In the genomic region with DNA sequence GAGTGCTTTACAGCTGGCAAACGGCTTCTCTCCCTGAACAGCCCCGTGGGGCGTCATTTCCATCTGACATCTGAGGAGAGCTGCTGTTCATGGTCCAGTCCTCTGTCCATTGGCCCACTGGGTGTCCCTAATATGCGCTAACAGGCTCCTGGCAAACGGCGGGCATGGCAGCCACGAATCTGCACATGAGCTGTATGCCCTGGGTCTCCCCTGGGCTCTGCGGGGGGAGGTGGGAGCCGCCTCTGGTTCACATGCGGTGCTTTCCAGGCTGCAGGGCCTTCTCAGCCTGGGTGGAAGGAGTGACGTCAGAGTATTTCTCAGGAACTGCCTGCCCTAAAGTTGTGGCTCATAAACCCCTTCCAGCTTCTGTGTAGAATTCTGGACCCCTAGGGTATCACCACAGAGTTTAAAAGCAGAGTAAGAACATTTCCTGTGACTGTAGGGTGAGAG, we compare ENCODE assay signal across 8 cellular contexts.
DNase-seq lines count a peak whose midpoint lies in the region; ATAC-seq and TF ChIP-seq lines count a peak whose summit lies in the region.

No MANE protein-coding gene starts in this region.

- peak overlapping the region; percentile 15; the same call in 1 of the 2 replicates for H3K18ac ChIP-seq in IMR-90 (ENCODE audit: low read depth, low read length)

- peaks cover 0 to 2% (median 0%) of the 10 kb centered on the region in 11 donors for H3K9me3 Mint-ChIP-seq in naive thymus-derived CD4-positive, alpha-beta T cell

- peak overlapping the region; percentile 59 to 91 (median 76) for H3K4me3 Mint-ChIP-seq in naive thymus-derived CD4-positive, alpha-beta T cell

- peak overlapping the region; percentile 24 for H3K4me2 ChIP-seq in IMR-90 (ENCODE audit: low read depth, low read length)

- in situ Hi-C loops in IMR-90 (cut with MboI; ENCODE audit: low sequenced_read_pairs) = no loop called here

- peak overlapping the region; percentile 34 for H2BK5ac ChIP-seq in IMR-90 (ENCODE audit: low read depth, low read length, poor library complexity, severe bottlenecking)

- peak overlapping the region; percentile 86 for H2AK5ac ChIP-seq in IMR-90 (ENCODE audit: low read depth, low read length)

- intact Hi-C loops in IMR-90 (cut with micrococcal nuclease) (no loop called here), ovary (cut with DNase I) (no loop called here)
- intact Hi-C loops in naive thymus-derived CD4-positive, alpha-beta T cell (cut with micrococcal nuclease) = loop anchor here in 1 of 2 donors (1.0 kb wide), 2 partner anchors 8 to 27 kb away; no protein-coding TSS in a partner anchor

- peak overlapping the region; percentile 85 to 98 (median 92) for H3K27ac Mint-ChIP-seq in naive thymus-derived CD4-positive, alpha-beta T cell

- no TSS peak for BruUV-seq in IMR-90 (replicated peaks; lab: Mats Ljungman, UMichigan)

- peaks cover 48% of the 10 kb centered on the region for H3K9me1 ChIP-seq in IMR-90 (ENCODE audit: insufficient read depth, low read length)

- H3K79me1 ChIP-seq in IMR-90 (ENCODE audit: low read depth in 1 of 2, low read length in 2 of 2) = peaks cover 10 to 93% of the 10 kb centered on the region in 2 experiments; a peak in 3 of 4 replicates

- H3K27ac ChIP-seq in IMR-90 (ENCODE audit: insufficient read depth, low read length) (peak overlapping the region; percentile 52), cingulate gyrus (ENCODE audit: low read depth, low read length) (peak overlapping the region; percentile 58), ovary (peak overlapping the region in 1 of 2 donors; percentile 69)
- H3K27ac ChIP-seq in naive thymus-derived CD4-positive, alpha-beta T cell (ENCODE audit: low read depth, low read length) = peak overlapping the region; percentile 76

- no peak for TF ChIP-seq EP300 in ovary (IDR thresholded peaks at IDR 0.05)

- DNase-seq in EL = peak; percentile 82
- DNase-seq in IMR-90 = peak; percentile 91
- peak; percentile 57 for DNase-seq in activated CD4-positive, alpha-beta T cell treated with anti-CD3 and anti-CD28 coated beads for 1 hour
- peak in 5 of 9 donors; percentile 50 to 89 (median 65) for DNase-seq in naive thymus-derived CD4-positive, alpha-beta T cell
- DNase-seq in stimulated activated naive CD8-positive, alpha-beta T cell treated with anti-CD3 and anti-CD28 coated beads, Interleukin-15, Interleukin-2, amounts not matched to agents 100 U/mL and 50 U/mL, for 24 hours = peak; percentile 86
- DNase-seq in ovary = no peak
- DNase-seq in occipital lobe (lab: John Stamatoyannopoulos, UW) = no peak

- H3K36me3 ChIP-seq in IMR-90 (ENCODE audit: control insufficient read depth, insufficient read depth, low read length) (no peaks in the 10 kb centered on the region), ovary (no peaks in the 10 kb centered on the region)
- no peaks in the 10 kb centered on the region for H3K36me3 ChIP-seq in naive thymus-derived CD4-positive, alpha-beta T cell (ENCODE audit: control insufficient read depth in 2 of 3, insufficient read depth in 3 of 3, low read length in 3 of 3)

- H3K27me3 Mint-ChIP-seq in naive thymus-derived CD4-positive, alpha-beta T cell = no peaks in the 10 kb centered on the region

- H3K4me1 Mint-ChIP-seq in naive thymus-derived CD4-positive, alpha-beta T cell = peaks cover 80 to 99% (median 94%) of the 10 kb centered on the region in 7 donors

- H4K91ac ChIP-seq in IMR-90 (ENCODE audit: insufficient read depth, low read depth, low read length) = peak overlapping the region; percentile 6

- peak overlapping the region in 1 of 2 experiments; percentile 40; a peak in 1 of 4 replicates for H4K8ac ChIP-seq in IMR-90 (ENCODE audit: low read depth in 2 of 2, low read length in 2 of 2)

- dilution Hi-C loops in IMR-90 (cut with HindIII; ENCODE audit: low sequenced_read_pairs, unreplicated experiment) = no loop called here

- H3K27me3 ChIP-seq in IMR-90 (ENCODE audit: control insufficient read depth, insufficient read depth, low read length) (no peaks in the 10 kb centered on the region), ovary (no peaks in the 10 kb centered on the region)
- no peaks in the 10 kb centered on the region for H3K27me3 ChIP-seq in naive thymus-derived CD4-positive, alpha-beta T cell (ENCODE audit: control insufficient read depth in 2 of 2, insufficient read depth in 2 of 2, low read length in 2 of 2)

- H3K4me1 ChIP-seq in IMR-90 (ENCODE audit: control insufficient read depth, insufficient read depth, low read length) (peaks cover 67% of the 10 kb centered on the region), ovary (ENCODE audit: insufficient read depth) (peaks cover 23% of the 10 kb centered on the region)
- H3K4me1 ChIP-seq in naive thymus-derived CD4-positive, alpha-beta T cell (ENCODE audit: control insufficient read depth in 2 of 2, insufficient read depth in 2 of 2, low read length in 2 of 2) = peaks cover 91 to 95% of the 10 kb centered on the region in 2 donors

- H2AK9ac ChIP-seq in IMR-90 (replicated peaks; ENCODE audit: low read depth, low read length, poor library complexity) = peak overlapping the region; percentile 51

- no peak overlapping the region for H3K4me3 ChIP-seq in IMR-90 (ENCODE audit: insufficient read depth, low read depth, low read length)
- H3K4me3 ChIP-seq in naive thymus-derived CD4-positive, alpha-beta T cell (ENCODE audit: low read length) = peak overlapping the region; percentile 23
- no peak overlapping the region for H3K4me3 ChIP-seq in ovary

- H2BK20ac ChIP-seq in IMR-90 (ENCODE audit: low read depth, low read length) = no peak overlapping the region; the same call in 1 of the 2 replicates

- TF ChIP-seq POLR2A in IMR-90 (IDR thresholded peaks at IDR 0.05; ENCODE audit: low read depth, low read length) (no peak), ovary (IDR thresholded peaks at IDR 0.05) (no peak)

- H3K9me3 ChIP-seq in IMR-90 (ENCODE audit: control insufficient read depth, insufficient read depth, low read length) (no peaks in the 10 kb centered on the region), ovary (no peaks in the 10 kb centered on the region)
- no peaks in the 10 kb centered on the region for H3K9me3 ChIP-seq in naive thymus-derived CD4-positive, alpha-beta T cell (ENCODE audit: control insufficient read depth in 2 of 3, low read length in 3 of 3)

- H4K5ac ChIP-seq in IMR-90 (ENCODE audit: low read depth, low read length) = no peak overlapping the region; the same call in 1 of the 2 replicates

- peaks cover 0 to 12% (median 0%) of the 10 kb centered on the region in 5 donors for H3K36me3 Mint-ChIP-seq in naive thymus-derived CD4-positive, alpha-beta T cell

- peak overlapping the region; percentile 74 for H3K23ac ChIP-seq in IMR-90 (ENCODE audit: low read depth, low read length)

- H2BK15ac ChIP-seq in IMR-90 (ENCODE audit: low read depth, low read length) = 0 out of 3 replicates have a peak overlapping the region, but pooled peaks have one; percentile 14

- H3K56ac ChIP-seq in IMR-90 (ENCODE audit: extremely low read depth, insufficient read depth, low read length) = no peak overlapping the region

- peak overlapping the region; percentile 54 for H3K4ac ChIP-seq in IMR-90 (ENCODE audit: low read depth, low read length)

- H4K20me1 ChIP-seq in IMR-90 (ENCODE audit: insufficient read depth, low read length) = peaks cover 97% of the 10 kb centered on the region

- TF ChIP-seq CTCF in IMR-90 (conservative IDR thresholded peaks at IDR 0.05; ENCODE audit: low read depth, low read length) (no peak), ovary (IDR thresholded peaks at IDR 0.05) (no peak)

- no peak overlapping the region for H3K9ac ChIP-seq in IMR-90 (ENCODE audit: low read depth, low read length)

- CTCF ChIA-PET in IMR-90 (lab: Yijun Ruan, JAX) = interaction anchor here (0.8 to 1.4 kb wide), 2 partner anchors 30 to 45 kb away, joined by 3 to 4 read pairs; no protein-coding TSS in a partner anchor
- CTCF ChIA-PET in naive thymus-derived CD4-positive, alpha-beta T cell (lab: Charles Lee) = interaction anchor here (1.0 to 1.6 kb wide), 3 partner anchors 12 to 129 kb away, joined by 3 to 13 read pairs (median 3); no protein-coding TSS in a partner anchor

- H2BK120ac ChIP-seq in IMR-90 (ENCODE audit: low read depth, low read length) = no peak overlapping the region

- POLR2A ChIA-PET in IMR-90 (lab: Charles Lee; ENCODE audit: unreplicated experiment) = no interaction called here
- POLR2A ChIA-PET in naive thymus-derived CD4-positive, alpha-beta T cell (lab: Charles Lee) = interaction anchor here (0.5 to 9.9 kb wide), 6 partner anchors 8 to 27 kb away, joined by 3 to 85 read pairs (median 6); no protein-coding TSS in a partner anchor

- 28% methylated on average over 2 of the region's 11 CpGs; no CpG with 5 or more reads in 1 of the 2 experiments for WGBS in IMR-90 (ENCODE audit: extremely low coverage in 2 of 2, insufficient read length in 1 of 2), 2 experiments
- WGBS in ovary, 3 donors = 63 to 82% (median 66%) methylated on average over 11 of the region's 11 CpGs

- no peak for TF ChIP-seq RAD21 in IMR-90 (IDR thresholded peaks at IDR 0.05; ENCODE audit: low read length)

- ATAC-seq in IMR-90 (ENCODE audit: low read depth) = peak; percentile 46
- ATAC-seq in naive thymus-derived CD4-positive, alpha-beta T cell = peak; percentile 78
- peak; percentile 67 for ATAC-seq in stimulated activated naive CD8-positive, alpha-beta T cell treated with anti-CD3 and anti-CD28 coated beads, Interleukin-15, Interleukin-2, amounts not matched to agents 100 U/mL and 50 U/mL, for 24 hours

- H3K14ac ChIP-seq in IMR-90 (replicated peaks; ENCODE audit: low read depth, low read length) = peak overlapping the region; percentile 37; the same call in 1 of the 2 replicates

- no peak overlapping the region for H2AFZ ChIP-seq in IMR-90 (replicated peaks; ENCODE audit: low read length, poor library complexity)

TF ChIP-seq in IMR-90, 13 proteins besides CTCF, POLR2A, EP300 and RAD21 (continues in another document):
- TF ChIP-seq NFE2L2 (IDR thresholded peaks at IDR 0.05; ENCODE audit: low read depth, low read length) = no peak
- no peak for TF ChIP-seq RFX5 (IDR thresholded peaks at IDR 0.05; ENCODE audit: low read depth, low read length)
- peak; percentile 14; the same call in 1 of the 2 replicates for TF ChIP-seq MAZ (IDR thresholded peaks at IDR 0.05; ENCODE audit: borderline replicate concordance, low read depth, low read length)
- no peak for TF ChIP-seq CHD1 (IDR thresholded peaks at IDR 0.05; ENCODE audit: low read depth, low read length)
- TF ChIP-seq, protein P1, sequence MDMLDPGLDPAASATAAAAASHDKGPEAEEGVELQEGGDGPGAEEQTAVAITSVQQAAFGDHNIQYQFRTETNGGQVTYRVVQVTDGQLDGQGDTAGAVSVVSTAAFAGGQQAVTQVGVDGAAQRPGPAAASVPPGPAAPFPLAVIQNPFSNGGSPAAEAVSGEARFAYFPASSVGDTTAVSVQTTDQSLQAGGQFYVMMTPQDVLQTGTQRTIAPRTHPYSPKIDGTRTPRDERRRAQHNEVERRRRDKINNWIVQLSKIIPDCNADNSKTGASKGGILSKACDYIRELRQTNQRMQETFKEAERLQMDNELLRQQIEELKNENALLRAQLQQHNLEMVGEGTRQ (IDR thresholded peaks at IDR 0.05; ENCODE audit: low read depth, low read length) = no peak

Comparison
In these comparisons a context has a peak if more than half of its experiments do, and no peak if none do; other contexts are left out.
1. DNase-seq: peak in EL (single experiment), IMR-90 (single experiment), activated CD4-positive, alpha-beta T cell treated with anti-CD3 and anti-CD28 coated beads for 1 hour (single experiment), naive thymus-derived CD4-positive, alpha-beta T cell (5 of 9) and stimulated activated naive CD8-positive, alpha-beta T cell treated with anti-CD3 and anti-CD28 coated beads, Interleukin-15, Interleukin-2, amounts not matched to agents 100 U/mL and 50 U/mL, for 24 hours (single experiment); none in ovary (0 of 5) and occipital lobe (single experiment).
2. Peak in every context shown above with its lines, with median percentiles within 50 percentile points of each other: ATAC-seq.